In genomic region chr10:96229568-96230030, GRCh38 we compare ENCODE assay signal across 8 cellular contexts. TPM values are rescaled to one million over a fixed set of nuclear protein-coding genes. Genes with fewer than 3 reads are reported as not detected.
DNase-seq lines count a peak whose midpoint lies in the region; ATAC-seq, FAIRE-seq and TF ChIP-seq lines count a peak whose summit lies in the region.

No MANE protein-coding gene starts in this region.

- no peaks in the 10 kb centered on the region for H3K9me3 ChIP-seq in SK-N-MC (ENCODE audit: low read depth, low read length)
- H3K9me3 ChIP-seq in prostate gland = no peaks in the 10 kb centered on the region
- no peaks in the 10 kb centered on the region for H3K9me3 ChIP-seq in uterus

- TF ChIP-seq CTCF in prostate gland (IDR thresholded peaks at IDR 0.05) = peak; percentile 76 to 95 (median 94)
- TF ChIP-seq CTCF in uterus (IDR thresholded peaks at IDR 0.05) = peak; percentile 27 to 59 (median 48)

- intact Hi-C loops in head of caudate nucleus (cut with DNase I) = loop anchor here (10.0 kb wide), 1 partner anchor 65 kb away; no protein-coding TSS in a partner anchor
- intact Hi-C loops in prostate gland (cut with DNase I) = loop anchor here (1.0 kb wide), 1 partner anchor 64 kb away; no protein-coding TSS in a partner anchor
- intact Hi-C loops in uterus (cut with DNase I; ENCODE audit: low total_unique reads) = no loop called here

- 8% methylated on average over 7 of the region's 7 CpGs for WGBS in prostate gland

- peak; percentile 4 for DNase-seq in GM04503 (ENCODE audit: low read depth)
- peak; percentile 48 for DNase-seq in HTR-8/SVneo (ENCODE audit: insufficient read length, low spot score)
- DNase-seq in SK-N-MC (ENCODE audit: low read depth, low spot score) = peak; percentile 1
- peak; percentile 60 for DNase-seq in activated naive CD4-positive, alpha-beta T cell treated with Interleukin-2 at 50 U/mL for 16 hours
- peak; percentile 35 to 86 (median 70) for DNase-seq in head of caudate nucleus
- peak; percentile 78 for DNase-seq in prostate gland (ENCODE audit: low spot score)
- peak in 1 of 2 donors; percentile 42 for DNase-seq in uterus

- H3K36me3 ChIP-seq in SK-N-MC (ENCODE audit: insufficient read depth, low read length) (no peaks in the 10 kb centered on the region), prostate gland (no peaks in the 10 kb centered on the region), uterus (no peaks in the 10 kb centered on the region)

- ATAC-seq in GM18517 (IDR thresholded peaks at IDR 0.05; ENCODE audit: unreplicated experiment) = no peak

- H3K4me1 ChIP-seq in prostate gland (replicated peaks) (no peaks in the 10 kb centered on the region), uterus (no peaks in the 10 kb centered on the region)

- no peak overlapping the region for H3K27ac ChIP-seq in SK-N-MC
- no peak overlapping the region for H3K27ac ChIP-seq in prostate gland
- no peak overlapping the region for H3K27ac ChIP-seq in uterus

- no peaks in the 10 kb centered on the region for H3K27me3 ChIP-seq in prostate gland (replicated peaks; ENCODE audit: insufficient read depth)
- H3K27me3 ChIP-seq in uterus = no peaks in the 10 kb centered on the region

- peak; percentile 38 for FAIRE-seq in HTR-8/SVneo (lab: Jason Lieb, UNC)

- TF ChIP-seq POLR2A in prostate gland (IDR thresholded peaks at IDR 0.05) (no peak), uterus (IDR thresholded peaks at IDR 0.05) (no peak)

- no peak overlapping the region for H3K4me3 ChIP-seq in SK-N-MC
- H3K4me3 ChIP-seq in prostate gland = no peak overlapping the region
- H3K4me3 ChIP-seq in uterus = no peak overlapping the region

- no peak overlapping the region for H3K9ac ChIP-seq in SK-N-MC (ENCODE audit: insufficient read length)

RNA-seq across cellular contexts. Expression of gene BLNK, which starts 41.8 kb away (rescaled TPM):
- total RNA-seq in prostate gland (1 to 10 TPM; 4.8 to 8.2 TPM), uterus (1 to 10 TPM in 2 of 4 donors, under 1 TPM in 1, not detected in 1; 0.67 to 3.9 (median 1.8) TPM)
